ENCODE assay signal across 10 cellular contexts in the genomic region with DNA sequence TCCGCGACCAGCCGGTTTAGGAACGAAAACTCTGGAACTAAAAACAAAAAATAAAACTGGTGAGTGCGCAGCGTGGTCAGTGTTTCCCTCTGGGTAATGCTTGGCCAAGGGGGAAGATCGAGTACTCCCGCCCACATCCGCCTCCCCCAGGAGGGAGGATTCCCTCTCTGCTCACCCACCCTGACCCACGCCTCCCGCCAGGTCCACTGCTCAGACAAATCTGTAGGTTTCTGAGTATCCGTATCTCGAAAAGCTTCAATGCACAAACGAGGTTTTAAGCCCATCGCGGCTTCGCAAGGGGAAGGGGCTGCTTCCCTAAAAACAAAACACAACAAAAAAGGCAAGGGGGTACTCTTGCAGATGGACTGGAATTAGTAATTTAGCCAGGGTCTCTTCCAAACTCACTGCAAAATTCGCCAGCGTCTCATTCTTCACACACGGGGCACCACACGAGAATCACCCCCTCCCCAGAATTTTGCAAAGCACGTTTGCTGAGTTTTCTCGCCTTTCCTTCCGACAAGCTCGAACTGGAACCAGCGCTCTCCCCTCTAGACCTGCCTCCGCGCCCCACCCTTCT.
DNase-seq lines count a peak whose midpoint lies in the region; ATAC-seq and TF ChIP-seq lines count a peak whose summit lies in the region.
"Had no signal": no experiment of that assay in that cellular context is flagged by ENCODE, and none has a peak within 500 bp of the region (broad histone marks: within the 10 kb centered on the region; RNA-seq: fewer than 3 reads in every experiment).

No MANE protein-coding gene starts in this region.

- peaks cover 71% of the 10 kb centered on the region for H3K27me3 Mint-ChIP-seq in activated T-helper 2 cell treated with anti-CD3 and anti-CD28 coated beads, Interferon-gamma antibody, Interleukin-2, Interleukin-4, amounts not matched to agents 10 μg/mL and 5 μg/mL and 100 μg/mL, durations not matched to agents 14 hours and 24 hours and 36 hours (ENCODE audit: low read depth)
- H3K27me3 Mint-ChIP-seq in mesothelial cell of epicardium (ENCODE audit: low read depth) (peaks cover 96% of the 10 kb centered on the region), type B pancreatic cell (peaks cover 92% of the 10 kb centered on the region)

- H3K27ac ChIP-seq in right atrium auricular region (no peak overlapping the region), WERI-Rb-1 (no peak overlapping the region)
- H3K27ac ChIP-seq: PC-9 had no signal

- H3K36me3 ChIP-seq in right atrium auricular region (no peaks in the 10 kb centered on the region), WERI-Rb-1 (no peaks in the 10 kb centered on the region)

- H3K9me3 Mint-ChIP-seq in activated T-helper 2 cell treated with anti-CD3 and anti-CD28 coated beads, Interferon-gamma antibody, Interleukin-2, Interleukin-4, amounts not matched to agents 10 μg/mL and 5 μg/mL and 100 μg/mL, durations not matched to agents 14 hours and 24 hours and 36 hours: no peaks in the 10 kb centered on the region
- no peaks in the 10 kb centered on the region for H3K9me3 Mint-ChIP-seq in mesothelial cell of epicardium
- no peaks in the 10 kb centered on the region for H3K9me3 Mint-ChIP-seq in type B pancreatic cell

- no peaks in the 10 kb centered on the region for H3K9me3 ChIP-seq in right atrium auricular region
- H3K9me3 ChIP-seq in WERI-Rb-1 (ENCODE audit: severe bottlenecking): no peaks in the 10 kb centered on the region

- peak overlapping the region; percentile 52 for H3K27ac Mint-ChIP-seq in activated T-helper 2 cell treated with anti-CD3 and anti-CD28 coated beads, Interferon-gamma antibody, Interleukin-2, Interleukin-4, amounts not matched to agents 10 μg/mL and 5 μg/mL and 100 μg/mL, durations not matched to agents 14 hours and 24 hours and 36 hours
- H3K27ac Mint-ChIP-seq in mesothelial cell of epicardium (no peak overlapping the region), type B pancreatic cell (no peak overlapping the region)

- DNase-seq in Right ventricle myocardium superior (peak; percentile 21), right atrium auricular region (ENCODE audit: low spot score) (no peak), mesothelial cell of epicardium (ENCODE audit: low spot score in 2 of 2, unreplicated experiment in 2 of 2) (no peak), type B pancreatic cell (ENCODE audit: extremely low spot score, unreplicated experiment) (no peak), WERI-Rb-1 (no peak)
- no peak for DNase-seq in activated T-helper 2 cell treated with anti-CD3 and anti-CD28 coated beads, Interferon-gamma antibody, Interleukin-2, Interleukin-4, amounts not matched to agents 10 μg/mL and 5 μg/mL and 100 μg/mL, durations not matched to agents 14 hours and 24 hours and 36 hours (ENCODE audit: low spot score)
- no peak for DNase-seq in stimulated activated naive CD4-positive, alpha-beta T cell (lab: John Stamatoyannopoulos, UW)
- DNase-seq: kidney glomerular epithelial cell, PC-9 had no signal

- H3K4me1 ChIP-seq in right atrium auricular region: peaks cover 0 to 49% of the 10 kb centered on the region in 2 donors

- peak overlapping the region; percentile 64 for H3K4me3 Mint-ChIP-seq in activated T-helper 2 cell treated with anti-CD3 and anti-CD28 coated beads, Interferon-gamma antibody, Interleukin-2, Interleukin-4, amounts not matched to agents 10 μg/mL and 5 μg/mL and 100 μg/mL, durations not matched to agents 14 hours and 24 hours and 36 hours (ENCODE audit: low read depth)
- H3K4me3 Mint-ChIP-seq in mesothelial cell of epicardium (peak overlapping the region; percentile 37), type B pancreatic cell (peak overlapping the region; percentile 78)

- no peaks in the 10 kb centered on the region for H3K36me3 Mint-ChIP-seq in activated T-helper 2 cell treated with anti-CD3 and anti-CD28 coated beads, Interferon-gamma antibody, Interleukin-2, Interleukin-4, amounts not matched to agents 10 μg/mL and 5 μg/mL and 100 μg/mL, durations not matched to agents 14 hours and 24 hours and 36 hours (ENCODE audit: low read depth)
- H3K36me3 Mint-ChIP-seq in mesothelial cell of epicardium (no peaks in the 10 kb centered on the region), type B pancreatic cell (no peaks in the 10 kb centered on the region)

- H3K4me3 ChIP-seq in right atrium auricular region (peak overlapping the region in 1 of 2 donors; percentile 38), WERI-Rb-1 (ENCODE audit: low read depth, low read length) (no peak overlapping the region)
- H3K4me3 ChIP-seq: PC-9 had no signal

- H3K27me3 ChIP-seq in right atrium auricular region (peaks cover 40 to 76% of the 10 kb centered on the region in 2 donors), WERI-Rb-1 (ENCODE audit: insufficient read depth, low read depth, severe bottlenecking) (peaks cover 49% of the 10 kb centered on the region)

- H3K4me1 Mint-ChIP-seq in activated T-helper 2 cell treated with anti-CD3 and anti-CD28 coated beads, Interferon-gamma antibody, Interleukin-2, Interleukin-4, amounts not matched to agents 10 μg/mL and 5 μg/mL and 100 μg/mL, durations not matched to agents 14 hours and 24 hours and 36 hours (ENCODE audit: low read depth): peaks cover 23% of the 10 kb centered on the region
- H3K4me1 Mint-ChIP-seq in mesothelial cell of epicardium (peaks cover 17% of the 10 kb centered on the region), type B pancreatic cell (ENCODE audit: unreplicated experiment) (peaks cover 8% of the 10 kb centered on the region)

- no peak for ATAC-seq in Right ventricle myocardium superior (ENCODE audit: poor library complexity)
- ATAC-seq in GM21528 (IDR thresholded peaks at IDR 0.05; ENCODE audit: low FRiP score, unreplicated experiment): no peak

- TF ChIP-seq CTCF in right atrium auricular region (IDR thresholded peaks at IDR 0.05) (no peak), mesothelial cell of epicardium (IDR thresholded peaks at IDR 0.05; ENCODE audit: unreplicated experiment) (no peak), type B pancreatic cell (conservative IDR thresholded peaks at IDR 0.05) (no peak), WERI-Rb-1 (IDR thresholded peaks at IDR 0.05; ENCODE audit: low read depth, low read length) (no peak)

- intact Hi-C loops in Right ventricle myocardium superior (cut with DNase I): no loop called here
- intact Hi-C loops in activated T-helper 2 cell treated with anti-CD3 and anti-CD28 coated beads, Interferon-gamma antibody, Interleukin-2, Interleukin-4, amounts not matched to agents 10 μg/mL and 5 μg/mL and 100 μg/mL, durations not matched to agents 14 hours and 24 hours and 36 hours (cut with micrococcal nuclease): loop anchor here (1.0 kb wide), 1 partner anchor 446 kb away; no protein-coding TSS in a partner anchor
